1 cellular context compared by ENCODE assay signal in genomic region chrX:65723706-65724105, GRCh38.
TF ChIP-seq lines count a peak whose summit lies in the region.

No MANE protein-coding gene starts in this region.

TF ChIP-seq in HepG2, 621 proteins besides CTCF, POLR2A, EP300 and RAD21 (continued from another document):
- TF ChIP-seq ATF5 (CRISPR knock-in tag; IDR thresholded peaks at IDR 0.05; ENCODE audit: low read depth) (no peak), ZMYM2 (CRISPR knock-in tag; IDR thresholded peaks at IDR 0.05) (no peak), KDM1A (CRISPR knock-in tag; IDR thresholded peaks at IDR 0.05) (no peak), EED (CRISPR knock-in tag; IDR thresholded peaks at IDR 0.05) (no peak), ZNF546 (CRISPR knock-in tag; conservative IDR thresholded peaks at IDR 0.05) (no peak), TARDBP (CRISPR knock-in tag; IDR thresholded peaks at IDR 0.05) (no peak), KDM2A (CRISPR knock-in tag; IDR thresholded peaks at IDR 0.05; ENCODE audit: borderline replicate concordance, low read depth) (no peak), SMAD3 (CRISPR knock-in tag; IDR thresholded peaks at IDR 0.05) (no peak), JUNB (CRISPR knock-in tag; IDR thresholded peaks at IDR 0.05; ENCODE audit: borderline replicate concordance) (no peak), ZNF788 (CRISPR knock-in tag; IDR thresholded peaks at IDR 0.05; ENCODE audit: borderline replicate concordance) (no peak), GATAD1 (CRISPR knock-in tag; IDR thresholded peaks at IDR 0.05) (no peak), TERF1 (CRISPR knock-in tag; IDR thresholded peaks at IDR 0.05) (no peak)
